ENCODE assay signal across 9 cellular contexts in the genomic region with DNA sequence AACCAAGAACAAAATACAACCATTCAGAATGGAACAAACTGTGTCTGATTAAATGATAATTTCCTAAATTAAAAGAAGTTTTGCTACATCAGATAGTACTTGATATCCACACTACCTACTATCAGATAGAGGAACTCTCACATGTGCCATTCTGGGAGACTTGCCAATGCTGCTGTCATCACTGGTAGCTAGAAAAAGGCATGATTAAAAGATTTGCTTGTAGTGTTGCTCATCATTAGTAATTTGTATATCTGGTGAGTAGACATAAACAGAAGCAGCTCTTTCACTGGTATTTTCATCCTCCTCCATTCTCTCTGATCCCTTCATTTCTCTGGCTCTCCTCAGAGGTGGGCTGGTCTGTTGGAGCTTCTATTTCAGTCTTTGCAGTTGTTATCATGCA. TPM values are rescaled to one million over a fixed set of nuclear protein-coding genes. Genes with fewer than 3 reads are reported as not detected.
A peak's percentile ranks its signal among the peaks of the same experiment; 100 is the strongest.
DNase-seq lines count a peak whose midpoint lies in the region; ATAC-seq, FAIRE-seq and TF ChIP-seq lines count a peak whose summit lies in the region.
"Had no signal": no experiment of that assay in that cellular context is flagged by ENCODE, and none has a peak within 500 bp of the region (broad histone marks: within the 10 kb centered on the region; RNA-seq: fewer than 3 reads in every experiment).

No MANE protein-coding gene starts in this region.

- H3K27me3 ChIP-seq in BLaER1 treated with 17β-estradiol and CSF1 and Interleukin-3, amounts not matched to agents 10 nM and 100 nM: peaks cover 0 to 88% (median 4%) of the 10 kb centered on the region in 11 experiments; a peak in 8 of 22 replicates
- no peaks in the 10 kb centered on the region for H3K27me3 ChIP-seq in astrocyte (ENCODE audit: insufficient read depth, low read length)

- no peaks in the 10 kb centered on the region for H3K36me3 ChIP-seq in BLaER1 treated with 17β-estradiol and CSF1 and Interleukin-3, amounts not matched to agents 10 nM and 100 nM
- H3K36me3 ChIP-seq in astrocyte (ENCODE audit: insufficient read depth, low read length): no peaks in the 10 kb centered on the region

- DNase-seq in LHCN-M2 (ENCODE audit: low read depth) (peak; percentile 94), astrocyte (ENCODE audit: low read depth) (peak; percentile 85), midbrain (lab: John Stamatoyannopoulos, UW) (peak; percentile 45), DMS153 (lab: John Stamatoyannopoulos, UW) (no peak), NCI-H146 treated with DMSO at 0.1 percent for 48 hours (lab: John Stamatoyannopoulos, UW; ENCODE audit: unreplicated experiment) (no peak)

- H2AFZ ChIP-seq in astrocyte (ENCODE audit: low read depth, low read length): no peak overlapping the region

- no peaks in the 10 kb centered on the region for H3K9me3 Mint-ChIP-seq in astrocyte (ENCODE audit: unreplicated experiment)

- no peak for ATAC-seq in HG03521 (IDR thresholded peaks at IDR 0.05; ENCODE audit: unreplicated experiment)
- no peak for ATAC-seq in GM21737 (IDR thresholded peaks at IDR 0.05; ENCODE audit: unreplicated experiment)

- FAIRE-seq in astrocyte (lab: Jason Lieb, UNC): peak; percentile 78
- FAIRE-seq: H1 had no signal

- H3K9ac ChIP-seq in BLaER1 treated with 17β-estradiol and CSF1 and Interleukin-3, amounts not matched to agents 10 nM and 100 nM: no peak overlapping the region
- H3K9ac ChIP-seq in astrocyte (ENCODE audit: low read length): peak overlapping the region; percentile 44

- H3K27ac Mint-ChIP-seq in astrocyte (ENCODE audit: unreplicated experiment): no peak overlapping the region

- no peaks in the 10 kb centered on the region for H3K27me3 Mint-ChIP-seq in astrocyte (ENCODE audit: low read depth, unreplicated experiment)

- peak overlapping the region in 10 of 11 experiments; percentile 3 to 69 (median 34); a peak in 14 of 22 replicates for H3K4me2 ChIP-seq in BLaER1 treated with 17β-estradiol and CSF1 and Interleukin-3, amounts not matched to agents 10 nM and 100 nM
- H3K4me2 ChIP-seq in astrocyte (ENCODE audit: low read length): peak overlapping the region; percentile 46

- H3K36me3 Mint-ChIP-seq in astrocyte (ENCODE audit: low read depth, unreplicated experiment): no peaks in the 10 kb centered on the region

- no peak overlapping the region for H3K4me3 Mint-ChIP-seq in astrocyte (ENCODE audit: unreplicated experiment)

- peaks cover 0 to 12% (median 0%) of the 10 kb centered on the region in 11 experiments; a peak in 2 of 22 replicates for H4K20me1 ChIP-seq in BLaER1 treated with 17β-estradiol and CSF1 and Interleukin-3, amounts not matched to agents 10 nM and 100 nM
- H4K20me1 ChIP-seq in astrocyte (ENCODE audit: insufficient read depth, low read length): no peaks in the 10 kb centered on the region

- peaks cover 16% of the 10 kb centered on the region for H3K4me1 Mint-ChIP-seq in astrocyte (ENCODE audit: low read depth, unreplicated experiment)

- H3K4me1 ChIP-seq in BLaER1 treated with 17β-estradiol and CSF1 and Interleukin-3, amounts not matched to agents 10 nM and 100 nM: peaks cover 33 to 46% (median 40%) of the 10 kb centered on the region in 10 experiments
- peaks cover 21% of the 10 kb centered on the region for H3K4me1 ChIP-seq in astrocyte (ENCODE audit: insufficient read depth, low read length)

- H3K27ac ChIP-seq in BLaER1 treated with 17β-estradiol and CSF1 and Interleukin-3, amounts not matched to agents 10 nM and 100 nM: 0 out of 22 replicates have a peak overlapping the region, but pooled peaks of 1 of the 11 experiments have one; percentile 23
- peak overlapping the region; percentile 41 for H3K27ac ChIP-seq in astrocyte (ENCODE audit: low read depth, low read length)

- TF ChIP-seq CTCF in astrocyte (IDR thresholded peaks at IDR 0.05; ENCODE audit: insufficient read depth, low read depth, low read length): no peak

- H3K79me2 ChIP-seq in astrocyte (ENCODE audit: insufficient read depth, low read length): no peaks in the 10 kb centered on the region

- no peaks in the 10 kb centered on the region for H3K9me3 ChIP-seq in BLaER1 treated with 17β-estradiol and CSF1 and Interleukin-3, amounts not matched to agents 10 nM and 100 nM (replicated peaks in 1 of 11)
- H3K9me3 ChIP-seq in astrocyte (ENCODE audit: insufficient read depth, low read depth, low read length): no peaks in the 10 kb centered on the region

- no peak overlapping the region for H3K4me3 ChIP-seq in BLaER1 treated with 17β-estradiol and CSF1 and Interleukin-3, amounts not matched to agents 10 nM and 100 nM
- no peak overlapping the region for H3K4me3 ChIP-seq in astrocyte (ENCODE audit: insufficient read depth, low read depth, low read length)

RNA-seq across cellular contexts. Expression of gene SPRY1, which starts 56.0 kb away (rescaled TPM):
- total RNA-seq in LHCN-M2 (2014; rRNA removed) (6.2 and 13.5 TPM in 2 replicates), astrocyte (44.5 and 51.6 TPM in 2 replicates)
- polyA plus RNA-seq in LHCN-M2 (2012): 3.7 TPM

Comparison
In these comparisons a context has a peak if more than half of its experiments do, and no peak if none do; other contexts are left out.
1. DNase-seq: peak in LHCN-M2 (single experiment), astrocyte (single experiment) and midbrain (single experiment); none in DMS153 (single experiment) and NCI-H146 treated with DMSO at 0.1 percent for 48 hours (single experiment).